Comparison of ENCODE assay signal across 1 cellular context in the genomic region with DNA sequence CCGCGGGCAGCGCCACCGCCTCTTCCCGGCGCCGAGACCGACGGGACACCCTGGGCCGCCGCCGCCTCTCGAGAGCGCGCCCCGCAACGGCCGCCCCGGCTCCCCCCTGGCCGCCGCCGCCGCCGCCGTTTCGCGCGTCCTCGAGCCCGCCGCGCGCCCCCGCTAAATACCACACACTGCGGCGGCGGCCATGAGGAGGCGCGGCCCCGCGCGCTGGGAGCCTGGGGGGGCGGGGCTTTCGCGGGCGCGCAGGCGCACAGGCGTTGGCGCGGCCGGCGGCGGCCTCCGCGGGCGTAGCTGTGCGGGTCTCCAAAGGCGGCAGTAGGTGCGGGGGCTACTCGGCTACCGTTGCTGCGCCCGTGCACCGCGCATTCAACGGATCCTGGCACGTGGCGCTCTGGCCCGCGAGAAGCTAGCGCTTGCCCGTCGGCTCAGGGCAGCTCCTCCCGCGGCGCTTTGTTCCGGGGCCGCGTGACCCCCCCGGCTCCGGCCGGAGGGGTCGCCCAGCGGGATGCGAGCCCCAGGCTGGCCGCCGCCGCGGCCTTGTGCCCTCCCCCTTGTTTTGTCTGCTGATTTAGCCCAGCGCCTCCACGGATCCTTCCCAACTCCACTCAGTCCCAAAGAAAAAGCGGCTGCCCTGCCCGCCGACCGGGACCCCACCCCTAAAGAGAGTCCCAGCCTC.
A peak's percentile ranks its signal among the peaks of the same experiment; 100 is the strongest.
TF ChIP-seq lines count a peak whose summit lies in the region.

A gene with protein sequence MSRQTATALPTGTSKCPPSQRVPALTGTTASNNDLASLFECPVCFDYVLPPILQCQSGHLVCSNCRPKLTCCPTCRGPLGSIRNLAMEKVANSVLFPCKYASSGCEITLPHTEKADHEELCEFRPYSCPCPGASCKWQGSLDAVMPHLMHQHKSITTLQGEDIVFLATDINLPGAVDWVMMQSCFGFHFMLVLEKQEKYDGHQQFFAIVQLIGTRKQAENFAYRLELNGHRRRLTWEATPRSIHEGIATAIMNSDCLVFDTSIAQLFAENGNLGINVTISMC (minus strand): TSS at position 142 of the 682 bp plus-strand sequence. CDS start 22,985 bp downstream, outside the sequence.

TF ChIP-seq in WTC11, 78 proteins besides CTCF, POLR2A, EP300 and RAD21 (continued from another document):
- TF ChIP-seq, protein P1, sequence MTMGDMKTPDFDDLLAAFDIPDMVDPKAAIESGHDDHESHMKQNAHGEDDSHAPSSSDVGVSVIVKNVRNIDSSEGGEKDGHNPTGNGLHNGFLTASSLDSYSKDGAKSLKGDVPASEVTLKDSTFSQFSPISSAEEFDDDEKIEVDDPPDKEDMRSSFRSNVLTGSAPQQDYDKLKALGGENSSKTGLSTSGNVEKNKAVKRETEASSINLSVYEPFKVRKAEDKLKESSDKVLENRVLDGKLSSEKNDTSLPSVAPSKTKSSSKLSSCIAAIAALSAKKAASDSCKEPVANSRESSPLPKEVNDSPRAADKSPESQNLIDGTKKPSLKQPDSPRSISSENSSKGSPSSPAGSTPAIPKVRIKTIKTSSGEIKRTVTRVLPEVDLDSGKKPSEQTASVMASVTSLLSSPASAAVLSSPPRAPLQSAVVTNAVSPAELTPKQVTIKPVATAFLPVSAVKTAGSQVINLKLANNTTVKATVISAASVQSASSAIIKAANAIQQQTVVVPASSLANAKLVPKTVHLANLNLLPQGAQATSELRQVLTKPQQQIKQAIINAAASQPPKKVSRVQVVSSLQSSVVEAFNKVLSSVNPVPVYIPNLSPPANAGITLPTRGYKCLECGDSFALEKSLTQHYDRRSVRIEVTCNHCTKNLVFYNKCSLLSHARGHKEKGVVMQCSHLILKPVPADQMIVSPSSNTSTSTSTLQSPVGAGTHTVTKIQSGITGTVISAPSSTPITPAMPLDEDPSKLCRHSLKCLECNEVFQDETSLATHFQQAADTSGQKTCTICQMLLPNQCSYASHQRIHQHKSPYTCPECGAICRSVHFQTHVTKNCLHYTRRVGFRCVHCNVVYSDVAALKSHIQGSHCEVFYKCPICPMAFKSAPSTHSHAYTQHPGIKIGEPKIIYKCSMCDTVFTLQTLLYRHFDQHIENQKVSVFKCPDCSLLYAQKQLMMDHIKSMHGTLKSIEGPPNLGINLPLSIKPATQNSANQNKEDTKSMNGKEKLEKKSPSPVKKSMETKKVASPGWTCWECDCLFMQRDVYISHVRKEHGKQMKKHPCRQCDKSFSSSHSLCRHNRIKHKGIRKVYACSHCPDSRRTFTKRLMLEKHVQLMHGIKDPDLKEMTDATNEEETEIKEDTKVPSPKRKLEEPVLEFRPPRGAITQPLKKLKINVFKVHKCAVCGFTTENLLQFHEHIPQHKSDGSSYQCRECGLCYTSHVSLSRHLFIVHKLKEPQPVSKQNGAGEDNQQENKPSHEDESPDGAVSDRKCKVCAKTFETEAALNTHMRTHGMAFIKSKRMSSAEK (CRISPR knock-in tag; IDR thresholded peaks at IDR 0.05; ENCODE audit: borderline replicate concordance), result no peak
- TF ChIP-seq, protein P2, sequence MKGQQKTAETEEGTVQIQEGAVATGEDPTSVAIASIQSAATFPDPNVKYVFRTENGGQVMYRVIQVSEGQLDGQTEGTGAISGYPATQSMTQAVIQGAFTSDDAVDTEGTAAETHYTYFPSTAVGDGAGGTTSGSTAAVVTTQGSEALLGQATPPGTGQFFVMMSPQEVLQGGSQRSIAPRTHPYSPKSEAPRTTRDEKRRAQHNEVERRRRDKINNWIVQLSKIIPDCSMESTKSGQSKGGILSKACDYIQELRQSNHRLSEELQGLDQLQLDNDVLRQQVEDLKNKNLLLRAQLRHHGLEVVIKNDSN (CRISPR knock-in tag; IDR thresholded peaks at IDR 0.05), result peak; percentile 71; the same call in 1 of the 2 replicates
- TF ChIP-seq, protein P3, sequence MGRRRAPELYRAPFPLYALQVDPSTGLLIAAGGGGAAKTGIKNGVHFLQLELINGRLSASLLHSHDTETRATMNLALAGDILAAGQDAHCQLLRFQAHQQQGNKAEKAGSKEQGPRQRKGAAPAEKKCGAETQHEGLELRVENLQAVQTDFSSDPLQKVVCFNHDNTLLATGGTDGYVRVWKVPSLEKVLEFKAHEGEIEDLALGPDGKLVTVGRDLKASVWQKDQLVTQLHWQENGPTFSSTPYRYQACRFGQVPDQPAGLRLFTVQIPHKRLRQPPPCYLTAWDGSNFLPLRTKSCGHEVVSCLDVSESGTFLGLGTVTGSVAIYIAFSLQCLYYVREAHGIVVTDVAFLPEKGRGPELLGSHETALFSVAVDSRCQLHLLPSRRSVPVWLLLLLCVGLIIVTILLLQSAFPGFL (CRISPR knock-in tag; IDR thresholded peaks at IDR 0.05; ENCODE audit: borderline replicate concordance), result peak; percentile 78; the same call in 1 of the 2 replicates
- TF ChIP-seq TCF7 (CRISPR knock-in tag; IDR thresholded peaks at IDR 0.05; ENCODE audit: low read depth) (no peak), CBFB (CRISPR knock-in tag; IDR thresholded peaks at IDR 0.05; ENCODE audit: low read depth) (0 out of 2 replicates have a peak, but pooled peaks have one; percentile 18), RELA (CRISPR knock-in tag; IDR thresholded peaks at IDR 0.05; ENCODE audit: borderline replicate concordance) (no peak), NFATC4 (CRISPR knock-in tag; IDR thresholded peaks at IDR 0.05) (no peak; the same call in 1 of the 2 replicates), TP53 (CRISPR knock-in tag; IDR thresholded peaks at IDR 0.05) (0 out of 2 replicates have a peak, but pooled peaks have one; percentile 80), MYBL2 (CRISPR knock-in tag; IDR thresholded peaks at IDR 0.05) (peak; percentile 95), HMGA2 (CRISPR knock-in tag; IDR thresholded peaks at IDR 0.05) (no peak), SP1 (CRISPR knock-in tag; conservative IDR thresholded peaks at IDR 0.05) (peak; percentile 47), SMAD4 (CRISPR knock-in tag; IDR thresholded peaks at IDR 0.05) (no peak)
- TF ChIP-seq, protein P4, sequence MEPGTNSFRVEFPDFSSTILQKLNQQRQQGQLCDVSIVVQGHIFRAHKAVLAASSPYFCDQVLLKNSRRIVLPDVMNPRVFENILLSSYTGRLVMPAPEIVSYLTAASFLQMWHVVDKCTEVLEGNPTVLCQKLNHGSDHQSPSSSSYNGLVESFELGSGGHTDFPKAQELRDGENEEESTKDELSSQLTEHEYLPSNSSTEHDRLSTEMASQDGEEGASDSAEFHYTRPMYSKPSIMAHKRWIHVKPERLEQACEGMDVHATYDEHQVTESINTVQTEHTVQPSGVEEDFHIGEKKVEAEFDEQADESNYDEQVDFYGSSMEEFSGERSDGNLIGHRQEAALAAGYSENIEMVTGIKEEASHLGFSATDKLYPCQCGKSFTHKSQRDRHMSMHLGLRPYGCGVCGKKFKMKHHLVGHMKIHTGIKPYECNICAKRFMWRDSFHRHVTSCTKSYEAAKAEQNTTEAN (CRISPR knock-in tag; IDR thresholded peaks at IDR 0.05), result peak; percentile 72; the same call in 1 of the 2 replicates
- TF ChIP-seq, protein P5, sequence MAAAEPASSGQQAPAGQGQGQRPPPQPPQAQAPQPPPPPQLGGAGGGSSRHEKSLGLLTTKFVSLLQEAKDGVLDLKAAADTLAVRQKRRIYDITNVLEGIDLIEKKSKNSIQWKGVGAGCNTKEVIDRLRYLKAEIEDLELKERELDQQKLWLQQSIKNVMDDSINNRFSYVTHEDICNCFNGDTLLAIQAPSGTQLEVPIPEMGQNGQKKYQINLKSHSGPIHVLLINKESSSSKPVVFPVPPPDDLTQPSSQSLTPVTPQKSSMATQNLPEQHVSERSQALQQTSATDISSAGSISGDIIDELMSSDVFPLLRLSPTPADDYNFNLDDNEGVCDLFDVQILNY (CRISPR knock-in tag; IDR thresholded peaks at IDR 0.05), result peak; percentile 49; the same call in 1 of the 2 replicates
